18 cellular contexts compared by ENCODE assay signal in genomic region chr5:111131356-111131755, GRCh38. TPM values are rescaled to one million over a fixed set of nuclear protein-coding genes. Genes with fewer than 3 reads are reported as not detected.
"Had no signal": no experiment of that assay in that cellular context is flagged by ENCODE, and none has a peak within 500 bp of the region (broad histone marks: within the 10 kb centered on the region; RNA-seq: fewer than 3 reads in every experiment).

No MANE protein-coding gene starts in this region.

- DNase-seq: activated CD4-positive, alpha-beta T cell treated with anti-CD3 and anti-CD28 coated beads, Interleukin-2, amount 10 ng/mL, durations not matched to agents 24 days and 14 days; activated CD4-positive, CD25-positive, alpha-beta regulatory T cell; activated CD8-positive, alpha-beta memory T cell treated with anti-CD3 and anti-CD28 coated beads, Interleukin-2, amount 50 U/mL, for 48 hours; activated naive CD4-positive, alpha-beta T cell; activated naive CD8-positive, alpha-beta T cell treated with anti-CD3 and anti-CD28 coated beads, Interleukin-2, amount 10 ng/mL, durations not matched to agents 7 days and 5 days; cerebellar nuclear complex; dorsolateral prefrontal cortex; left ventricle myocardium superior; ovary; stimulated activated naive CD8-positive, alpha-beta T cell treated with anti-CD3 and anti-CD28 coated beads, Interleukin-15, Interleukin-2, amounts not matched to agents 100 U/mL and 50 U/mL, for 24 hours; transverse colon had no signal

- ATAC-seq: esophagus mucosa; left ventricle myocardium superior; sciatic nerve; stimulated activated naive CD8-positive, alpha-beta T cell treated with anti-CD3 and anti-CD28 coated beads, Interleukin-15, Interleukin-2, amounts not matched to agents 100 U/mL and 50 U/mL, for 24 hours had no signal

- H3K79me2 ChIP-seq: hepatocyte had no signal

- H3K4me1 Mint-ChIP-seq: activated naive CD8-positive, alpha-beta T cell treated with anti-CD3 and anti-CD28 coated beads, Interleukin-2, amount 10 ng/mL, durations not matched to agents 7 days and 5 days had no signal

- H3K4me2 ChIP-seq: hepatocyte had no signal

- H3K36me3 ChIP-seq: breast epithelium, ovary had no signal

- H3K9me3 Mint-ChIP-seq: activated CD4-positive, alpha-beta T cell treated with anti-CD3 and anti-CD28 coated beads, Interleukin-2, amount 10 ng/mL, durations not matched to agents 24 days and 14 days; activated naive CD8-positive, alpha-beta T cell treated with anti-CD3 and anti-CD28 coated beads, Interleukin-2, amount 10 ng/mL, durations not matched to agents 7 days and 5 days; T-helper 2 cell treated with Interferon-gamma antibody and Interleukin-4, amounts not matched to agents 5 μg/mL and 100 μg/mL, for 36 hours had no signal

- H3K27me3 ChIP-seq: breast epithelium, dorsolateral prefrontal cortex, hepatocyte, ovary, transverse colon had no signal

- H3K4me3 ChIP-seq: breast epithelium, dorsolateral prefrontal cortex, hepatocyte, ovary, transverse colon had no signal

- H3K9me3 ChIP-seq: breast epithelium, ovary, transverse colon had no signal

- H3K4me3 Mint-ChIP-seq: activated CD4-positive, alpha-beta T cell treated with anti-CD3 and anti-CD28 coated beads, Interleukin-2, amount 10 ng/mL, durations not matched to agents 24 days and 14 days; activated naive CD8-positive, alpha-beta T cell treated with anti-CD3 and anti-CD28 coated beads, Interleukin-2, amount 10 ng/mL, durations not matched to agents 7 days and 5 days; T-helper 2 cell treated with Interferon-gamma antibody and Interleukin-4, amounts not matched to agents 5 μg/mL and 100 μg/mL, for 36 hours had no signal

- H3K27ac ChIP-seq: breast epithelium, dorsolateral prefrontal cortex, hepatocyte, ovary, transverse colon had no signal

- H3K4me1 ChIP-seq: breast epithelium, transverse colon had no signal

- FAIRE-seq: keratinocyte had no signal

- H2AFZ ChIP-seq: hepatocyte had no signal

- H3K27ac Mint-ChIP-seq: activated CD4-positive, alpha-beta T cell treated with anti-CD3 and anti-CD28 coated beads, Interleukin-2, amount 10 ng/mL, durations not matched to agents 24 days and 14 days; activated naive CD8-positive, alpha-beta T cell treated with anti-CD3 and anti-CD28 coated beads, Interleukin-2, amount 10 ng/mL, durations not matched to agents 7 days and 5 days; T-helper 2 cell treated with Interferon-gamma antibody and Interleukin-4, amounts not matched to agents 5 μg/mL and 100 μg/mL, for 36 hours had no signal

RNA-seq across cellular contexts. Expression of gene TSLP, which starts 59.8 kb away (rescaled TPM):
- polyA plus RNA-seq: neural cell had no signal
